Comparison of ENCODE assay signal across 9 cellular contexts in genomic region chr4:155787113-155787710, GRCh38. TPM values are rescaled to one million over a fixed set of nuclear protein-coding genes. Genes with fewer than 3 reads are reported as not detected.
A peak's percentile ranks its signal among the peaks of the same experiment; 100 is the strongest.
DNase-seq lines count a peak whose midpoint lies in the region; ATAC-seq, FAIRE-seq and TF ChIP-seq lines count a peak whose summit lies in the region.
"Had no signal": no experiment of that assay in that cellular context is flagged by ENCODE, and none has a peak within 500 bp of the region (broad histone marks: within the 10 kb centered on the region; RNA-seq: fewer than 3 reads in every experiment).

No MANE protein-coding gene starts in this region.

- ATAC-seq in GM18498 (IDR thresholded peaks at IDR 0.05; ENCODE audit: unreplicated experiment): peak; percentile 93
- ATAC-seq in HG02678 (IDR thresholded peaks at IDR 0.05; ENCODE audit: unreplicated experiment): peak; percentile 97

- FAIRE-seq in TTC549 (lab: Jason Lieb, UNC): peak; percentile 84

- DNase-seq in AML-193 (lab: John Stamatoyannopoulos, UW): peak; percentile 49 to 63
- DNase-seq in NAMALWA (ENCODE audit: low spot score): peak; percentile 66
- peak; percentile 39 for DNase-seq in glomerular endothelial cell (ENCODE audit: extremely low read depth, low read depth, low spot score)
- DNase-seq in retinal pigment epithelial cell (ENCODE audit: low read depth): no peak
- no peak for DNase-seq in GOT3 (lab: John Stamatoyannopoulos, UW)

- TF ChIP-seq CTCF in retinal pigment epithelial cell (conservative IDR thresholded peaks at IDR 0.05; ENCODE audit: low read depth, low read length): peak; percentile 91

- no peak overlapping the region for H3K4me3 ChIP-seq in retinal pigment epithelial cell (ENCODE audit: low read length)
- H3K4me3 ChIP-seq: skin epidermis had no signal

RNA-seq across cellular contexts. Expression of gene GUCY1B1, which starts 28.4 kb away (rescaled TPM):
- 0.39 and 2.0 TPM in 2 replicates for total RNA-seq in glomerular endothelial cell

Comparison
In these comparisons a context has a peak if more than half of its experiments do, and no peak if none do; other contexts are left out.
1. DNase-seq: peak in AML-193 (2 of 2), NAMALWA (single experiment) and glomerular endothelial cell (single experiment); none in retinal pigment epithelial cell (single experiment) and GOT3 (single experiment).